ENCODE assay signal across 35 cellular contexts in genomic region chr7:70872188-70872587, GRCh38.
"Had no signal": no experiment of that assay in that cellular context is flagged by ENCODE, and none has a peak within 500 bp of the region (broad histone marks: within the 10 kb centered on the region; RNA-seq: fewer than 3 reads in every experiment).

No MANE protein-coding gene starts in this region.

- H3K27me3 ChIP-seq: MG63 had no signal

- H3K4me3 ChIP-seq: MG63 had no signal

- DNase-seq: Karpas-422, Kasumi-1, MG63, MM.1S, MV-4-11, NCI-H1048, NCI-H1092, NCI-H1092 treated with DMSO at 0.1 percent for 48 hours, NCI-H1105, NCI-H1105 treated with DMSO at 0.1 percent for 48 hours, NCI-H1417, NCI-H1417 treated with DMSO at 0.1 percent for 48 hours, NCI-H1436, NCI-H1436 treated with DMSO at 0.1 percent for 48 hours, NCI-H146, NCI-H1694, NCI-H1694 treated with DMSO at 0.1 percent for 48 hours, NCI-H187, NCI-H187 treated with DMSO at 0.1 percent for 48 hours, NCI-H1930, NCI-H2029, NCI-H2029 treated with DMSO at 0.1 percent for 48 hours, NCI-H2081, NCI-H2081 treated with DMSO at 0.1 percent for 48 hours, NCI-H2107, NCI-H2171, NCI-H2171 treated with DMSO at 0.1 percent for 48 hours, NCI-H2227 treated with DMSO at 0.1 percent for 48 hours, NCI-H226, NCI-H345, NCI-H446, NCI-H446 treated with DMSO at 0.1 percent for 48 hours, NCI-H510A, NCI-H510A treated with DMSO at 0.1 percent for 48 hours, NCI-H524 had no signal

- H3K36me3 ChIP-seq: MG63 had no signal

- H3K9me3 ChIP-seq: MG63 had no signal
